ENCODE assay signal across 8 cellular contexts in genomic region chr12:79933043-79933442, GRCh38. TPM values are rescaled to one million over a fixed set of nuclear protein-coding genes. Genes with fewer than 3 reads are reported as not detected.
DNase-seq lines count a peak whose midpoint lies in the region; ATAC-seq and TF ChIP-seq lines count a peak whose summit lies in the region.

No MANE protein-coding gene starts in this region.

- H3K23me2 ChIP-seq in H9 (ENCODE audit: insufficient read length, low read depth, low read length, poor library complexity, severe bottlenecking): peaks cover 5% of the 10 kb centered on the region

- WGBS in H9 (ENCODE audit: extremely low coverage, insufficient read length, low lambda C conversion rate): no CpG with 5 or more reads among the region's 2 CpGs

- H3K14ac ChIP-seq in H9 (ENCODE audit: insufficient read depth, low read length): no peak overlapping the region

- POLR2A ChIA-PET in RWPE1 (lab: Yijun Ruan, JAX; ENCODE audit: low non-redundant PET): no interaction called here

- no peak overlapping the region for H2BK120ac ChIP-seq in H9 (ENCODE audit: low read depth, low read length, poor library complexity, severe bottlenecking)

- no peak overlapping the region for H3K23ac ChIP-seq in H9 (ENCODE audit: insufficient read length, low read depth, low read length)

- H3K27ac ChIP-seq in H9 (ENCODE audit: insufficient read length, low read depth, low read length) (no peak overlapping the region), WERI-Rb-1 (no peak overlapping the region), skeletal muscle tissue (ENCODE audit: low read depth, low read length) (peak overlapping the region; percentile 95), RWPE1 (no peak overlapping the region)

- no peaks in the 10 kb centered on the region for H3K27me3 ChIP-seq in H9 (ENCODE audit: insufficient read depth, low read length)
- H3K27me3 ChIP-seq in WERI-Rb-1 (ENCODE audit: insufficient read depth, low read depth, severe bottlenecking): no peaks in the 10 kb centered on the region
- no peaks in the 10 kb centered on the region for H3K27me3 ChIP-seq in skeletal muscle tissue (ENCODE audit: control insufficient read depth in 3 of 3, insufficient read depth in 3 of 3, low read length in 3 of 3)

- H3K79me1 ChIP-seq in H9 (ENCODE audit: insufficient read depth, low read depth, low read length, poor library complexity, severe bottlenecking): no peaks in the 10 kb centered on the region

- no peak for TF ChIP-seq CTCF in H9 (conservative IDR thresholded peaks at IDR 0.05)
- no peak for TF ChIP-seq CTCF in WERI-Rb-1 (IDR thresholded peaks at IDR 0.05; ENCODE audit: low read depth, low read length)
- TF ChIP-seq CTCF in glutamatergic neuron (IDR thresholded peaks at IDR 0.05; ENCODE audit: partially characterized antibody, unreplicated experiment): no peak
- TF ChIP-seq CTCF in RWPE1 (conservative IDR thresholded peaks at IDR 0.05; ENCODE audit: low read depth): no peak

- H3K27me3 Mint-ChIP-seq in H9 (ENCODE audit: low read depth) (no peaks in the 10 kb centered on the region), glutamatergic neuron (ENCODE audit: unreplicated experiment) (peaks cover 12% of the 10 kb centered on the region)

- H3K4me1 ChIP-seq in H9 (ENCODE audit: insufficient read depth, low read length): no peaks in the 10 kb centered on the region; the same call in 1 of the 2 replicates
- H3K4me1 ChIP-seq in skeletal muscle tissue (ENCODE audit: control insufficient read depth in 3 of 3, insufficient read depth in 3 of 3, low read length in 3 of 3): peaks cover 5 to 13% (median 5%) of the 10 kb centered on the region in 3 donors

- H4K20me1 ChIP-seq in H9 (ENCODE audit: control insufficient read depth, insufficient read depth, insufficient read length): no peaks in the 10 kb centered on the region

- no peak overlapping the region for H2BK15ac ChIP-seq in H9 (ENCODE audit: low read depth, low read length)

- H2AFZ ChIP-seq in H9 (ENCODE audit: low read length): no peak overlapping the region

- no peak overlapping the region for H3K18ac ChIP-seq in H9 (ENCODE audit: insufficient read length, low read depth, low read length)

- no peak overlapping the region for H3T11ph ChIP-seq in H9 (ENCODE audit: low read length)

- H2AK5ac ChIP-seq in H9 (ENCODE audit: insufficient read length, low read length): no peak overlapping the region

- H2BK12ac ChIP-seq in H9 (ENCODE audit: insufficient read length, low read depth, low read length): no peak overlapping the region

- H3K36me3 Mint-ChIP-seq in H9 (ENCODE audit: insufficient read depth in 1 of 3, low read depth in 3 of 3): peaks cover 0 to 10% (median 3%) of the 10 kb centered on the region in 3 experiments; a peak in 1 of 7 replicates
- no peaks in the 10 kb centered on the region for H3K36me3 Mint-ChIP-seq in glutamatergic neuron (ENCODE audit: unreplicated experiment)

- DNase-seq in H9 (no peak), WERI-Rb-1 (no peak), glutamatergic neuron (no peak), occipital lobe (lab: John Stamatoyannopoulos, UW) (no peak), RWPE1 (ENCODE audit: low spot score) (no peak), HPDE6-E6E7 (ENCODE audit: extremely low spot score) (no peak)

- no peak overlapping the region for H4K91ac ChIP-seq in H9 (ENCODE audit: insufficient read length, low read depth, low read length)

- H3K36me3 ChIP-seq in WERI-Rb-1 (peaks cover 7% of the 10 kb centered on the region; the same call in 1 of the 2 replicates), skeletal muscle tissue (ENCODE audit: control insufficient read depth in 3 of 3, insufficient read depth in 3 of 3, low read length in 3 of 3) (no peaks in the 10 kb centered on the region)

- no peak overlapping the region for H4K8ac ChIP-seq in H9 (replicated peaks; ENCODE audit: insufficient read length, low read depth, low read length)

- H3K4me2 ChIP-seq in H9 (ENCODE audit: insufficient read depth, insufficient read length, low read length): peak overlapping the region; percentile 98

- no peak overlapping the region for H4K5ac ChIP-seq in H9 (ENCODE audit: insufficient read length, low read depth, low read length)

- peaks cover 33% of the 10 kb centered on the region; the same call in 1 of the 2 replicates for H3K79me2 ChIP-seq in H9 (ENCODE audit: insufficient read depth, low read length)

- H3K4ac ChIP-seq in H9 (ENCODE audit: low read depth, low read length): no peak overlapping the region

- 0 out of 7 replicates have a peak overlapping the region, but pooled peaks of 1 of the 3 experiments have one; percentile 100 for H3K27ac Mint-ChIP-seq in H9
- H3K27ac Mint-ChIP-seq in glutamatergic neuron (ENCODE audit: unreplicated experiment): no peak overlapping the region

- H3K4me1 Mint-ChIP-seq in H9 (peaks cover 39 to 41% of the 10 kb centered on the region in 2 experiments), glutamatergic neuron (ENCODE audit: low read depth, unreplicated experiment) (peaks cover 9% of the 10 kb centered on the region)

- no peak overlapping the region for H2BK20ac ChIP-seq in H9 (ENCODE audit: low read depth, low read length, poor library complexity, severe bottlenecking)

- H2BK5ac ChIP-seq in H9 (ENCODE audit: insufficient read length, low read length): no peak overlapping the region

- H3K56ac ChIP-seq in H9 (ENCODE audit: insufficient read length, low read depth, low read length): no peak overlapping the region

- H3K9me3 ChIP-seq in H9 (ENCODE audit: control insufficient read depth, low read depth, low read length) (no peaks in the 10 kb centered on the region), WERI-Rb-1 (ENCODE audit: severe bottlenecking) (no peaks in the 10 kb centered on the region), skeletal muscle tissue (ENCODE audit: control insufficient read depth in 3 of 3, low read length in 3 of 3) (no peaks in the 10 kb centered on the region)

- H3K4me3 ChIP-seq in WERI-Rb-1 (ENCODE audit: low read depth, low read length): peak overlapping the region; percentile 98
- peak overlapping the region; percentile 97 to 99 (median 97) for H3K4me3 ChIP-seq in skeletal muscle tissue (ENCODE audit: low read length in 3 of 3)

- H3K9me3 Mint-ChIP-seq in H9: no peaks in the 10 kb centered on the region; a peak in 2 of 5 replicates
- H3K9me3 Mint-ChIP-seq in glutamatergic neuron (ENCODE audit: unreplicated experiment): peaks cover 13% of the 10 kb centered on the region

- H3K4me3 Mint-ChIP-seq in H9 (peak overlapping the region; percentile 100), glutamatergic neuron (ENCODE audit: unreplicated experiment) (peak overlapping the region; percentile 99)

- ATAC-seq in GM19455 (IDR thresholded peaks at IDR 0.05; ENCODE audit: unreplicated experiment): no peak

- CTCF ChIA-PET in RWPE1 (lab: Yijun Ruan, JAX): interaction anchor here (0.7 kb wide), 1 partner anchor 255 kb away, joined by 4 read pairs; no protein-coding TSS in a partner anchor

- H3K9ac ChIP-seq in H9 (ENCODE audit: extremely low read depth, insufficient read length, low read length): peak overlapping the region; percentile 79
- H3K9ac ChIP-seq in skeletal muscle tissue (ENCODE audit: low read depth in 1 of 3, low read length in 3 of 3): peak overlapping the region; percentile 92 to 97 (median 96)

RNA-seq across cellular contexts. Expression of gene PPP1R12A, which starts 1.9 kb away (rescaled TPM):
- 93.5 and 96.7 TPM in 2 replicates for total RNA-seq in H9 (2021)
- 56.8 TPM for total RNA-seq in glutamatergic neuron (ENCODE audit: unreplicated experiment)
- total RNA-seq in skeletal muscle tissue: 91.3 TPM
- total RNA-seq in occipital lobe: 176 TPM
